20 cellular contexts compared by ENCODE assay signal in the genomic region with DNA sequence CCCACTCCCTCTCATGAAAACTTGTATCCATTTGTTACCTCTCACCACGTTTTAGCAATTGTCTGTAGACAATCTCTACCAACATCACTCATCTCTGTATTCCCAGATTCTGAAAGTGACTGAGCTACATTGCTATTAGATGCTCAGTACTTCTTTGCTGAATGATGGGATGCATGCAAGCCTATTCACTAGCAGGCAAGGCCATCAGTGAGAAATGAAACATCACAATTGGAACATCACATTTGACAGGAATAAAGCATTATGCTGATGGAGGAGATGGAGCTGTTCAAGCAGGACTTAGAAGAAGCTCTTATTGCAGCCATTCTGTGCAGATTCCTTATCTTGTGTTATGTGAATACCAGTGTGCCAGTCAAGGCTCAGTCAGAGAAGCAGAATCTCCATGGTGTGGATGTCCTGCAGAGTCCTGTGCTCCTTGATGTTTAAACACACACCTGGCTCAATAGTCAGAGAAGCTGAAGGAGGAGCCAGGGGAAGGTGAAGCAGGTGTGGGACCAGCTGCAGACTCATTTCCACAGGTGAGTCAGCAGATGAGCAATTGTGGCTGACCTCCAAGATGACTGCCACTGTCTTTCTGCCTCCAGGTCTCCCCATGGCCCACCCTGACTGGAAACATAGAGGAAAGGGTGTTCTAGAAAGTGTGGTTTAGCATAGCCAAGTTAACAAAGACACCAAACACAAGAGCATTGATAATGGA.
DNase-seq lines count a peak whose midpoint lies in the region; ATAC-seq, FAIRE-seq and TF ChIP-seq lines count a peak whose summit lies in the region.
"Had no signal": no experiment of that assay in that cellular context is flagged by ENCODE, and none has a peak within 500 bp of the region (broad histone marks: within the 10 kb centered on the region; RNA-seq: fewer than 3 reads in every experiment).

No MANE protein-coding gene starts in this region.

- no peak overlapping the region for H3K4me2 ChIP-seq in mammary epithelial cell (ENCODE audit: insufficient read depth, low read depth, low read length)
- H3K4me2 ChIP-seq: A549 had no signal

- H3K27me3 Mint-ChIP-seq in activated CD4-positive, alpha-beta memory T cell treated with anti-CD3 and anti-CD28 coated beads for 36 hours, result no peaks in the 10 kb centered on the region
- H3K27me3 Mint-ChIP-seq: CD4-positive, alpha-beta memory T cell had no signal

- dilution Hi-C loops in mammary epithelial cell (cut with HindIII; ENCODE audit: low sequenced_read_pairs), result no loop called here

- no peak overlapping the region for H2AFZ ChIP-seq in mammary epithelial cell (ENCODE audit: low read depth, low read length)
- H2AFZ ChIP-seq: GM23248 had no signal

- intact Hi-C loops in mammary epithelial cell (cut with micrococcal nuclease), result no loop called here
- intact Hi-C loops in activated CD4-positive, alpha-beta memory T cell treated with anti-CD3 and anti-CD28 coated beads for 36 hours (cut with micrococcal nuclease), result no loop called here

- peaks cover 23% of the 10 kb centered on the region for H3K4me1 ChIP-seq in mammary epithelial cell (ENCODE audit: insufficient read depth, low read length)
- H3K4me1 ChIP-seq: A549, BE2C had no signal

- no peak overlapping the region for H3K4me3 Mint-ChIP-seq in activated CD4-positive, alpha-beta memory T cell treated with anti-CD3 and anti-CD28 coated beads for 36 hours
- H3K4me3 Mint-ChIP-seq: CD4-positive, alpha-beta memory T cell had no signal

- TF ChIP-seq CTCF in mammary epithelial cell (conservative IDR thresholded peaks at IDR 0.05 in 1 of 2, IDR thresholded peaks at IDR 0.05 in 1 of 2; ENCODE audit: extremely low read depth in 1 of 2, insufficient read depth in 1 of 2, low read depth in 1 of 2, low read length in 2 of 2), result no peak

- no peaks in the 10 kb centered on the region for H3K4me1 Mint-ChIP-seq in activated CD4-positive, alpha-beta memory T cell treated with anti-CD3 and anti-CD28 coated beads for 36 hours (ENCODE audit: low read depth)
- H3K4me1 Mint-ChIP-seq: CD4-positive, alpha-beta memory T cell had no signal

- H3K9me3 ChIP-seq in mammary epithelial cell (replicated peaks; ENCODE audit: insufficient read depth, low read length), result no peaks in the 10 kb centered on the region
- H3K9me3 ChIP-seq: A549, BE2C had no signal

- CTCF ChIA-PET in mammary epithelial cell (lab: Charles Lee; ENCODE audit: low non-redundant PET), result no interaction called here
- CTCF ChIA-PET in activated CD4-positive, alpha-beta memory T cell treated with anti-CD3 and anti-CD28 coated beads for 36 hours (lab: Charles Lee), result no interaction called here

- no peak overlapping the region for H3K9ac ChIP-seq in mammary epithelial cell (ENCODE audit: insufficient read depth, low read length)
- H3K9ac ChIP-seq: GM23248 had no signal

- in situ Hi-C loops in mammary epithelial cell (cut with MboI; ENCODE audit: low sequenced_read_pairs in 2 of 2), result no loop called here

- POLR2A ChIA-PET in activated CD4-positive, alpha-beta memory T cell treated with anti-CD3 and anti-CD28 coated beads for 36 hours (lab: Charles Lee), result no interaction called here

- H3K27ac Mint-ChIP-seq in activated CD4-positive, alpha-beta memory T cell treated with anti-CD3 and anti-CD28 coated beads for 36 hours, result no peak overlapping the region
- H3K27ac Mint-ChIP-seq: CD4-positive, alpha-beta memory T cell had no signal

- no peak overlapping the region for H3K27ac ChIP-seq in mammary epithelial cell (ENCODE audit: insufficient read depth, low read depth, low read length)
- H3K27ac ChIP-seq: A549, C4-2B, GM23248 had no signal

- no peaks in the 10 kb centered on the region for H4K20me1 ChIP-seq in mammary epithelial cell (ENCODE audit: insufficient read depth, low read length)

- no peaks in the 10 kb centered on the region for H3K36me3 ChIP-seq in mammary epithelial cell (ENCODE audit: insufficient read depth, low read length)
- H3K36me3 ChIP-seq: BE2C had no signal

- H3K79me2 ChIP-seq in mammary epithelial cell (ENCODE audit: insufficient read depth, low read length), result no peaks in the 10 kb centered on the region

- no peak for ATAC-seq in HG03460 (IDR thresholded peaks at IDR 0.05; ENCODE audit: unreplicated experiment)
- ATAC-seq: A549, HCT116, K562 had no signal

- no peaks in the 10 kb centered on the region for H3K9me3 Mint-ChIP-seq in activated CD4-positive, alpha-beta memory T cell treated with anti-CD3 and anti-CD28 coated beads for 36 hours
- H3K9me3 Mint-ChIP-seq: CD4-positive, alpha-beta memory T cell had no signal

- FAIRE-seq in RCC 7860 (lab: Jason Lieb, UNC), result no peak
- FAIRE-seq: A549, D721Med, H54, HTR-8/SVneo, K562 had no signal

- no TSS peak for BruUV-seq in mammary epithelial cell (replicated peaks; lab: Mats Ljungman, UMichigan)

- WGBS in mammary epithelial cell (ENCODE audit: low coverage, missing lambda C conversion rate), result 64% methylated on average over 1 of the region's 1 CpG

- H3K36me3 Mint-ChIP-seq in activated CD4-positive, alpha-beta memory T cell treated with anti-CD3 and anti-CD28 coated beads for 36 hours, result no peaks in the 10 kb centered on the region
- H3K36me3 Mint-ChIP-seq: CD4-positive, alpha-beta memory T cell had no signal

- DNase-seq in DMS53 treated with DMSO at 0.1 percent for 48 hours (lab: John Stamatoyannopoulos, UW; ENCODE audit: unreplicated experiment) (peak; percentile 72), NCI-H146 treated with DMSO at 0.1 percent for 48 hours (lab: John Stamatoyannopoulos, UW; ENCODE audit: unreplicated experiment) (peak; percentile 46), mammary epithelial cell (peak; percentile 1), kidney tubule cell (ENCODE audit: low spot score) (peak; percentile 11), RCC 7860 (ENCODE audit: low spot score) (no peak)
- no peak for DNase-seq in activated CD4-positive, alpha-beta memory T cell treated with anti-CD3 and anti-CD28 coated beads for 36 hours
- DNase-seq: BE2C; CD4-positive, alpha-beta memory T cell; COR-L47; DMS153; GF-D8; GM23248 had no signal

- no peaks in the 10 kb centered on the region for H3K27me3 ChIP-seq in mammary epithelial cell (ENCODE audit: insufficient read depth, low read length)
- H3K27me3 ChIP-seq: BE2C had no signal

- H3K4me3 ChIP-seq in mammary epithelial cell (replicated peaks in 1 of 3; ENCODE audit: insufficient read depth in 1 of 3, low read depth in 2 of 3, low read length in 3 of 3), result no peak overlapping the region
- H3K4me3 ChIP-seq: A549, GM23248, K562 had no signal

Comparison
In these comparisons a context has a peak if more than half of its experiments do, and no peak if none do; other contexts are left out.
1. DNase-seq: peak in DMS53 treated with DMSO at 0.1 percent for 48 hours (single experiment), NCI-H146 treated with DMSO at 0.1 percent for 48 hours (single experiment), mammary epithelial cell (single experiment) and kidney tubule cell (single experiment); none in activated CD4-positive, alpha-beta memory T cell treated with anti-CD3 and anti-CD28 coated beads for 36 hours (single experiment) and RCC 7860 (single experiment).